Comparison of ENCODE assay signal across 9 cellular contexts in the genomic region with DNA sequence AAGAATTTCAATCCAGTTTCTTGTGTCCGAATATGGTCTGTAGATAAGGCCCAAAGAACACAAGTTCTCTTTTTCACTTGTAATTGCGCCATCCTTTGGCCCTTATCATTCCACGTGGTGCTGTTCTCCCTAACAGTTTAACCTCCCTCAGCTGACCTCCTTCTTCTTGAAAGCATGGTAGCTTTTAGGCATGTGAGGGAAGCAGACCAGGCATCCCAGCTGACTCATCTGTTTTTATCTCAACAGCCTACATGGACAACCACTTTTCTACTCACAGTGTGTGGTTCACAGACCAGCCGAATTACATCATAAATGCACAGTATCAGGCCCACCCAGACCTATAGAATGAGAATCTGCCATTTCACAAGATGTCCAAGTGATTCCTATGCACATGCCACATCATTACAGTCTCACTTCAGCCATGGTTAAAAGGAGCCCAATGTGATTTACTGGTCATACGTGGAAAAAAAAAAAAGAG. TPM values are rescaled to one million over a fixed set of nuclear protein-coding genes. Genes with fewer than 3 reads are reported as not detected.
DNase-seq lines count a peak whose midpoint lies in the region; ATAC-seq, FAIRE-seq and TF ChIP-seq lines count a peak whose summit lies in the region.
"Had no signal": no experiment of that assay in that cellular context is flagged by ENCODE, and none has a peak within 500 bp of the region (broad histone marks: within the 10 kb centered on the region; RNA-seq: fewer than 3 reads in every experiment).

No MANE protein-coding gene starts in this region.

- POLR2A ChIA-PET in H1 (lab: Charles Lee; ENCODE audit: partially characterized antibody) = interaction anchor here (0.6 kb wide), 1 partner anchor 29 kb away, joined by 3 read pairs; no protein-coding TSS in a partner anchor

- no peaks in the 10 kb centered on the region for H3K79me1 ChIP-seq in H1 (ENCODE audit: low read depth, low read length)

- no peak overlapping the region for H3K18ac ChIP-seq in H1 (ENCODE audit: extremely low read depth, low read length)

- no peak overlapping the region for H4K8ac ChIP-seq in H1 (ENCODE audit: extremely low read depth, insufficient read depth, low read length)

- H2AFZ ChIP-seq in H1 (ENCODE audit: low read length) = no peak overlapping the region

- no peak overlapping the region for H2BK5ac ChIP-seq in H1 (ENCODE audit: low read depth, low read length)

- CTCF ChIA-PET in H1 (lab: Charles Lee; ENCODE audit: partially characterized antibody) = interaction anchor here (0.7 to 3.4 kb wide), 6 partner anchors 9 to 44 kb away, joined by 3 to 24 read pairs (median 4); no protein-coding TSS in a partner anchor

- TF ChIP-seq RAD21 in H1 (IDR thresholded peaks at IDR 0.05 in 1 of 2, conservative IDR thresholded peaks at IDR 0.05 in 1 of 2; ENCODE audit: low read depth in 2 of 2, low read length in 2 of 2) = no peak

- H2AK5ac ChIP-seq in H1 (ENCODE audit: low read depth, low read length) = no peak overlapping the region

- peak overlapping the region; percentile 17 for H3K4me3 Mint-ChIP-seq in natural killer cell treated with Interleukin-12 subunit alpha and Interleukin-12 subunit beta and Interleukin-15 and Interleukin-18, amount 100 ng/mL, for 72 hours

- H3K23me2 ChIP-seq in H1 (ENCODE audit: low read depth, low read length) = no peaks in the 10 kb centered on the region

- no peak for TF ChIP-seq CTCF in H1 (IDR thresholded peaks at IDR 0.05; ENCODE audit: control extremely low read depth in 1 of 3, insufficient read depth in 1 of 3, low read depth in 1 of 3, low read length in 3 of 3)

- H4K5ac ChIP-seq in H1 (ENCODE audit: insufficient read length, low read depth, low read length) = no peak overlapping the region

- TF ChIP-seq EP300 in H1 (IDR thresholded peaks at IDR 0.05; ENCODE audit: borderline replicate concordance in 1 of 2, low read depth in 2 of 2, low read length in 2 of 2) = no peak

- no peaks in the 10 kb centered on the region for H3K27me3 ChIP-seq in BLaER1 treated with 17β-estradiol and CSF1 and Interleukin-3, amounts not matched to agents 10 nM and 100 nM
- H3K27me3 ChIP-seq in H1 (replicated peaks in 1 of 4; ENCODE audit: control insufficient read depth in 3 of 4, extremely low read depth in 1 of 4, insufficient read depth in 3 of 4, low read length in 3 of 4) = no peaks in the 10 kb centered on the region; a peak in 1 of 7 replicates

- no peak overlapping the region for H2BK120ac ChIP-seq in H1 (replicated peaks; ENCODE audit: low read depth, low read length)

- peak; percentile 99 for DNase-seq in NCI-H226
- DNase-seq in H1 (ENCODE audit: low read depth in 1 of 2, low spot score in 2 of 2) = no peak
- no peak for DNase-seq in natural killer cell treated with Interleukin-12 subunit alpha and Interleukin-12 subunit beta and Interleukin-15 and Interleukin-18, amount 100 ng/mL, for 72 hours (ENCODE audit: low spot score)
- DNase-seq in HPDE6-E6E7 (ENCODE audit: extremely low spot score) = no peak
- DNase-seq in hypothalamus (lab: John Stamatoyannopoulos, UW) = no peak

- no peak overlapping the region for H2BK20ac ChIP-seq in H1 (ENCODE audit: low read length)

- no peak overlapping the region for H3K23ac ChIP-seq in H1 (ENCODE audit: insufficient read length)

- no peak overlapping the region for H2BK12ac ChIP-seq in H1 (ENCODE audit: low read depth, low read length)

- peaks cover 16 to 21% of the 10 kb centered on the region in 2 donors for H3K4me1 Mint-ChIP-seq in natural killer cell treated with Interleukin-12 subunit alpha and Interleukin-12 subunit beta and Interleukin-15 and Interleukin-18, amount 100 ng/mL, for 72 hours (ENCODE audit: low read depth in 2 of 2)

- FAIRE-seq in H1 (lab: Jason Lieb, UNC) = no peak

- no peak overlapping the region for H3K56ac ChIP-seq in H1 (replicated peaks; ENCODE audit: insufficient read length, low read depth, low read length)

- H3K27ac ChIP-seq in BLaER1 treated with 17β-estradiol and CSF1 and Interleukin-3, amounts not matched to agents 10 nM and 100 nM = peak overlapping the region in 6 of 11 experiments; percentile 3 to 58 (median 40); a peak in 10 of 22 replicates
- H3K27ac ChIP-seq in H1 (ENCODE audit: low read depth, low read length) = no peak overlapping the region

- H3K36me3 ChIP-seq in BLaER1 treated with 17β-estradiol and CSF1 and Interleukin-3, amounts not matched to agents 10 nM and 100 nM = no peaks in the 10 kb centered on the region
- H3K36me3 ChIP-seq in H1 (ENCODE audit: control insufficient read depth in 2 of 4, insufficient read depth in 4 of 4, low read length in 3 of 4) = no peaks in the 10 kb centered on the region

- H3K9ac ChIP-seq in BLaER1 treated with 17β-estradiol and CSF1 and Interleukin-3, amounts not matched to agents 10 nM and 100 nM = peak overlapping the region in 1 of 11 experiments; percentile 22; a peak in 1 of 22 replicates
- H3K9ac ChIP-seq in H1 (replicated peaks in 1 of 4; ENCODE audit: extremely low read depth in 1 of 4, low read depth in 3 of 4, low read length in 3 of 4) = no peak overlapping the region

- 80% methylated on average over 5 of the region's 5 CpGs; no CpG with 5 or more reads in 1 of the 2 experiments for WGBS in H1 (ENCODE audit: extremely low coverage in 1 of 2, insufficient coverage in 1 of 2, insufficient read length in 1 of 2, insufficient replicate concordance in 2 of 2, low coverage in 1 of 2, low lambda C conversion rate in 2 of 2, missing lambda C conversion rate in 1 of 2), 2 experiments

- no peak for TF ChIP-seq POLR2A in H1 (IDR thresholded peaks at IDR 0.05; ENCODE audit: control extremely low read depth in 1 of 2, low read depth in 2 of 2, low read length in 2 of 2)

- no peak overlapping the region for H3K14ac ChIP-seq in H1 (ENCODE audit: insufficient read length)

- H4K20me1 ChIP-seq in BLaER1 treated with 17β-estradiol and CSF1 and Interleukin-3, amounts not matched to agents 10 nM and 100 nM = no peaks in the 10 kb centered on the region
- H4K20me1 ChIP-seq in H1 (replicated peaks in 1 of 2; ENCODE audit: control insufficient read depth in 1 of 2, insufficient read depth in 2 of 2, low read length in 2 of 2) = no peaks in the 10 kb centered on the region

- no peak overlapping the region for H2BK15ac ChIP-seq in H1 (ENCODE audit: low read length)

- H3K4me1 ChIP-seq in BLaER1 treated with 17β-estradiol and CSF1 and Interleukin-3, amounts not matched to agents 10 nM and 100 nM = peaks cover 0 to 51% (median 13%) of the 10 kb centered on the region in 10 experiments; a peak in 14 of 20 replicates
- no peaks in the 10 kb centered on the region for H3K4me1 ChIP-seq in H1 (replicated peaks in 1 of 4; ENCODE audit: control insufficient read depth in 3 of 4, insufficient read depth in 4 of 4, low read length in 3 of 4)

- no peaks in the 10 kb centered on the region for H3K9me3 Mint-ChIP-seq in natural killer cell treated with Interleukin-12 subunit alpha and Interleukin-12 subunit beta and Interleukin-15 and Interleukin-18, amount 100 ng/mL, for 72 hours

- H3K4ac ChIP-seq in H1 (replicated peaks; ENCODE audit: insufficient read length, low read depth, low read length) = no peak overlapping the region

- peak; percentile 78 to 82 for ATAC-seq in natural killer cell treated with Interleukin-12 subunit alpha and Interleukin-12 subunit beta and Interleukin-15 and Interleukin-18, amount 100 ng/mL, for 72 hours
- ATAC-seq in GM19328 (IDR thresholded peaks at IDR 0.05; ENCODE audit: unreplicated experiment) = no peak
- no peak for ATAC-seq in GM18519 (IDR thresholded peaks at IDR 0.05; ENCODE audit: low FRiP score, unreplicated experiment)
- ATAC-seq: Panc1 had no signal

- peak overlapping the region in 6 of 11 experiments; percentile 3 to 65 (median 48); a peak in 11 of 22 replicates for H3K4me2 ChIP-seq in BLaER1 treated with 17β-estradiol and CSF1 and Interleukin-3, amounts not matched to agents 10 nM and 100 nM
- H3K4me2 ChIP-seq in H1 (ENCODE audit: insufficient read depth in 1 of 2, low read depth in 2 of 2, low read length in 2 of 2) = no peak overlapping the region

- no peak overlapping the region for H3K4me3 ChIP-seq in BLaER1 treated with 17β-estradiol and CSF1 and Interleukin-3, amounts not matched to agents 10 nM and 100 nM
- H3K4me3 ChIP-seq in H1 (ENCODE audit: extremely low read depth in 1 of 4, insufficient read depth in 2 of 4, low read depth in 3 of 4, low read length in 4 of 4) = no peak overlapping the region

- H4K91ac ChIP-seq in H1 (replicated peaks; ENCODE audit: insufficient read length, low read length) = no peak overlapping the region

- no peaks in the 10 kb centered on the region for H3K36me3 Mint-ChIP-seq in natural killer cell treated with Interleukin-12 subunit alpha and Interleukin-12 subunit beta and Interleukin-15 and Interleukin-18, amount 100 ng/mL, for 72 hours

- H3K27ac Mint-ChIP-seq in natural killer cell treated with Interleukin-12 subunit alpha and Interleukin-12 subunit beta and Interleukin-15 and Interleukin-18, amount 100 ng/mL, for 72 hours = peak overlapping the region; percentile 3 to 75

- H3K9me3 ChIP-seq in BLaER1 treated with 17β-estradiol and CSF1 and Interleukin-3, amounts not matched to agents 10 nM and 100 nM (replicated peaks in 1 of 11) = peaks cover 0 to 8% (median 0%) of the 10 kb centered on the region in 11 experiments; a peak in 1 of 22 replicates
- no peaks in the 10 kb centered on the region for H3K9me3 ChIP-seq in H1 (ENCODE audit: insufficient read depth in 2 of 2, low read depth in 1 of 2, low read length in 1 of 2)

- H3K27me3 Mint-ChIP-seq in natural killer cell treated with Interleukin-12 subunit alpha and Interleukin-12 subunit beta and Interleukin-15 and Interleukin-18, amount 100 ng/mL, for 72 hours = no peaks in the 10 kb centered on the region

- no peaks in the 10 kb centered on the region for H3K79me2 ChIP-seq in H1 (ENCODE audit: control insufficient read depth in 1 of 2, insufficient read depth in 2 of 2, low read length in 2 of 2)

RNA-seq across cellular contexts. Expression of gene PLIN2, which starts 26.9 kb away (rescaled TPM):
- 26.1 and 27.5 TPM in 2 replicates for total RNA-seq in H1 (2021; fragmentation: NEBNext Ultra II Directional; extraction: Animal tissue kit (Norgen Biotek cat#: 25700))
- polyA plus RNA-seq in H1 (2011; rRNA removed) = 50.2 and 55.0 TPM in 2 replicates
- polyA plus RNA-seq in H1 (2011; cell fraction: cytosol; rRNA removed) = 57.7 TPM
- polyA plus RNA-seq in H1 (2011; cell fraction: nucleus; rRNA removed) = 43.7 TPM
- 32.7 to 46.0 TPM (median 42.4 TPM) in 4 replicates for polyA plus RNA-seq in H1 (2012, experiment 1 of 2)
- 9.3 TPM for polyA plus RNA-seq in H1 (2012, experiment 2 of 2)
- polyA plus RNA-seq in H1 (2013, experiment 1 of 2) = 19.3 TPM
- 18.3 TPM for polyA plus RNA-seq in H1 (2013, experiment 2 of 2)
- polyA minus RNA-seq in H1 (2011; rRNA and poly(A)+ RNA removed) = 141 and 146 TPM in 2 replicates
- 24.7 TPM for polyA minus RNA-seq in H1 (2011; cell fraction: cytosol; rRNA and poly(A)+ RNA removed)
- 61.1 TPM for polyA minus RNA-seq in H1 (2011; cell fraction: nucleus; rRNA and poly(A)+ RNA removed)
- total RNA-seq in natural killer cell treated with Interleukin-12 subunit alpha and Interleukin-12 subunit beta and Interleukin-15 and Interleukin-18, amount 100 ng/mL, for 72 hours = 10 to 100 TPM; 57.2 to 88.0 TPM

RNA-seq across cellular contexts. Expression of gene HAUS6, which starts 51.5 kb away (rescaled TPM):
- 52.4 and 53.4 TPM in 2 replicates for total RNA-seq in H1 (2021; fragmentation: NEBNext Ultra II Directional; extraction: Animal tissue kit (Norgen Biotek cat#: 25700))
- 9.1 and 11.7 TPM in 2 replicates for polyA plus RNA-seq in H1 (2011; rRNA removed)
- polyA plus RNA-seq in H1 (2011; cell fraction: cytosol; rRNA removed) = 15.4 TPM
- polyA plus RNA-seq in H1 (2011; cell fraction: nucleus; rRNA removed) = 11.6 TPM
- polyA plus RNA-seq in H1 (2012, experiment 1 of 2) = 15.3 to 27.2 TPM (median 17.0 TPM) in 4 replicates
- polyA plus RNA-seq in H1 (2012, experiment 2 of 2) = 1.0 TPM
- polyA plus RNA-seq in H1 (2013, experiment 1 of 2) = 33.9 TPM
- polyA plus RNA-seq in H1 (2013, experiment 2 of 2) = 32.1 TPM
- polyA minus RNA-seq in H1 (2011; rRNA and poly(A)+ RNA removed) = 26.1 and 34.3 TPM in 2 replicates
- polyA minus RNA-seq in H1 (2011; cell fraction: cytosol; rRNA and poly(A)+ RNA removed) = 18.1 TPM
- 43.0 TPM for polyA minus RNA-seq in H1 (2011; cell fraction: nucleus; rRNA and poly(A)+ RNA removed)
- total RNA-seq in natural killer cell treated with Interleukin-12 subunit alpha and Interleukin-12 subunit beta and Interleukin-15 and Interleukin-18, amount 100 ng/mL, for 72 hours = 10 to 100 TPM; 26.2 to 41.8 TPM

Comparison
In these comparisons a context has a peak if more than half of its experiments do, and no peak if none do; other contexts are left out.
1. H3K4me2 ChIP-seq: peak in BLaER1 treated with 17β-estradiol and CSF1 and Interleukin-3, amounts not matched to agents 10 nM and 100 nM (6 of 11); none in H1 (0 of 2).
2. ATAC-seq: peak in natural killer cell treated with Interleukin-12 subunit alpha and Interleukin-12 subunit beta and Interleukin-15 and Interleukin-18, amount 100 ng/mL, for 72 hours (2 of 2); none in GM19328 (single experiment) and GM18519 (single experiment).